ENCODE assay signal across 2 cellular contexts in genomic region chr10:5497289-5497688, GRCh38.
TF ChIP-seq lines count a peak whose summit lies in the region.

No MANE protein-coding gene starts in this region.

TF ChIP-seq in A549, 52 proteins besides CTCF, POLR2A, EP300 and RAD21 (continued from another document):
- TF ChIP-seq BCL3 (IDR thresholded peaks at IDR 0.05) (no peak), ZNF302 (CRISPR knock-in tag; IDR thresholded peaks at IDR 0.05) (no peak)
TF ChIP-seq in A549: peak in this region for 0.

TF ChIP-seq in IMR-90, 13 proteins besides CTCF, POLR2A, EP300 and RAD21 (continued from another document):
- TF ChIP-seq ELK1 (IDR thresholded peaks at IDR 0.05; ENCODE audit: borderline replicate concordance, low read depth, low read length) (no peak), CHD1 (IDR thresholded peaks at IDR 0.05; ENCODE audit: low read depth, low read length) (no peak)
